19 cellular contexts compared by ENCODE assay signal in the genomic region with DNA sequence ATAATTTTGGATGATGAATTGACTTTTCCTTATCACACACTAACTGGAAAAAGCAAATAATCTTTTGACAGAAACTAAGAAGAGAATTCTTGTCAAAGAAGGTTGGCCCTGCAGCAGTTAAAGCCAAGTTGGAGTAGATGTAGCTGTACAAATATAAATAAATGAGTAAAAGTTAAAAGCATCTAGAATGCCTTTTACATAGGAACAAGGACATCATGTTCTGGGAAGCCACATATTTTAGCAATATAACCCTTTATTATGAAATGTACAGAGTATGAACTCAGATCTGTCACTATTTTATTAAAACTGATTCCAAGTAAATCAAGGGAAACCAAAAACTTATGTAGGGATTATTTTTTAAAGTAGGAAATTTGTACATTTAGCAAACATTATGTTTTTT.
DNase-seq lines count a peak whose midpoint lies in the region; ATAC-seq, FAIRE-seq and TF ChIP-seq lines count a peak whose summit lies in the region.
"Had no signal": no experiment of that assay in that cellular context is flagged by ENCODE, and none has a peak within 500 bp of the region (broad histone marks: within the 10 kb centered on the region; RNA-seq: fewer than 3 reads in every experiment).

No MANE protein-coding gene starts in this region.

- H3K9me3 ChIP-seq in breast epithelium = no peaks in the 10 kb centered on the region
- H3K9me3 ChIP-seq: BLaER1, Caco-2 had no signal

- POLR2A ChIA-PET in MCF 10A (lab: Yijun Ruan, JAX) = no interaction called here

- H3K4me1 ChIP-seq in breast epithelium = no peaks in the 10 kb centered on the region
- H3K4me1 ChIP-seq: BLaER1, Caco-2 had no signal

- H3K36me3 ChIP-seq in breast epithelium = no peaks in the 10 kb centered on the region
- H3K36me3 ChIP-seq: BLaER1 had no signal

- H3K36me3 Mint-ChIP-seq in MCF 10A (ENCODE audit: insufficient read depth, unreplicated experiment) = no peaks in the 10 kb centered on the region
- H3K36me3 Mint-ChIP-seq: CD8-positive, alpha-beta memory T cell had no signal

- intact Hi-C loops in MCF 10A (cut with micrococcal nuclease) = no loop called here
- intact Hi-C loops in breast epithelium (cut with DNase I; ENCODE audit: low total_unique reads) = no loop called here

- no peaks in the 10 kb centered on the region for H3K27me3 ChIP-seq in breast epithelium
- H3K27me3 ChIP-seq: BLaER1 had no signal

- no peak overlapping the region for H3K4me3 Mint-ChIP-seq in MCF 10A (ENCODE audit: unreplicated experiment)
- H3K4me3 Mint-ChIP-seq: CD8-positive, alpha-beta memory T cell; H9 had no signal

- H3K4me3 ChIP-seq in breast epithelium = no peak overlapping the region
- H3K4me3 ChIP-seq in choroid plexus epithelial cell (ENCODE audit: low read depth, low read length) = no peak overlapping the region
- H3K4me3 ChIP-seq: BLaER1 had no signal

- H3K27ac ChIP-seq in breast epithelium = no peak overlapping the region
- H3K27ac ChIP-seq: BLaER1 had no signal

- no peaks in the 10 kb centered on the region for H3K27me3 Mint-ChIP-seq in MCF 10A (ENCODE audit: insufficient read depth, unreplicated experiment)
- H3K27me3 Mint-ChIP-seq: CD8-positive, alpha-beta memory T cell had no signal

- TF ChIP-seq CTCF in MCF 10A (IDR thresholded peaks at IDR 0.05; ENCODE audit: unreplicated experiment) (no peak), breast epithelium (IDR thresholded peaks at IDR 0.05) (no peak), choroid plexus epithelial cell (conservative IDR thresholded peaks at IDR 0.05; ENCODE audit: low read depth, low read length) (no peak)

- DNase-seq in MCF 10A (ENCODE audit: unreplicated experiment) = no peak
- DNase-seq in breast epithelium (ENCODE audit: low spot score in 2 of 2) = no peak
- peak; percentile 40 for DNase-seq in choroid plexus epithelial cell (ENCODE audit: low read depth)
- peak; percentile 5 for DNase-seq in left kidney (ENCODE audit: low read depth, low spot score)
- no peak for DNase-seq in left lobe of liver (ENCODE audit: low spot score)
- no peak for DNase-seq in RCC 7860 (ENCODE audit: low spot score)
- DNase-seq: 8988T; AML-193; Caco-2; CD8-positive, alpha-beta memory T cell; DND-41; GDM1; GOT3; H9 had no signal

- CTCF ChIA-PET in MCF 10A (lab: Yijun Ruan, JAX) = no interaction called here

- ATAC-seq in left lobe of liver (no peak), esophagus mucosa (no peak)

- no TSS peak for BruUV-seq in MCF 10A (replicated peaks; lab: Mats Ljungman, UMichigan)

- peaks cover 7% of the 10 kb centered on the region for H3K9me3 Mint-ChIP-seq in MCF 10A (ENCODE audit: unreplicated experiment)

- H3K27ac Mint-ChIP-seq in MCF 10A (ENCODE audit: low read depth, unreplicated experiment) = peak overlapping the region; percentile 35
- H3K27ac Mint-ChIP-seq: CD8-positive, alpha-beta memory T cell; H9 had no signal

- FAIRE-seq in RCC 7860 (lab: Jason Lieb, UNC) = no peak
- FAIRE-seq: GM12892, GM19239, HTR-8/SVneo had no signal

- H3K4me1 Mint-ChIP-seq in MCF 10A (ENCODE audit: insufficient read depth, unreplicated experiment) = peaks cover 29% of the 10 kb centered on the region
- H3K4me1 Mint-ChIP-seq: CD8-positive, alpha-beta memory T cell had no signal

- no peak for TF ChIP-seq POLR2A in breast epithelium (IDR thresholded peaks at IDR 0.05)

Comparison
In these comparisons a context has a peak if more than half of its experiments do, and no peak if none do; other contexts are left out.
1. DNase-seq: peak in choroid plexus epithelial cell (single experiment) and left kidney (single experiment); none in MCF 10A (single experiment), breast epithelium (0 of 2), left lobe of liver (single experiment) and RCC 7860 (single experiment).